Comparison of ENCODE assay signal across 21 cellular contexts in genomic region chr18:55124078-55124477, GRCh38.
DNase-seq lines count a peak whose midpoint lies in the region; ATAC-seq and TF ChIP-seq lines count a peak whose summit lies in the region.
"Had no signal": no experiment of that assay in that cellular context is flagged by ENCODE, and none has a peak within 500 bp of the region (broad histone marks: within the 10 kb centered on the region; RNA-seq: fewer than 3 reads in every experiment).

No MANE protein-coding gene starts in this region.

- peaks cover 15% of the 10 kb centered on the region for H3K9me3 ChIP-seq in left ventricle myocardium inferior (replicated peaks)
- H3K9me3 ChIP-seq in ovary, result no peaks in the 10 kb centered on the region
- H3K9me3 ChIP-seq: psoas muscle had no signal

- no peak overlapping the region for H3K27ac ChIP-seq in left ventricle myocardium inferior (replicated peaks)
- no peak overlapping the region for H3K27ac ChIP-seq in ovary
- H3K27ac ChIP-seq: dorsolateral prefrontal cortex, psoas muscle, VCaP had no signal

- peaks cover under 1% of the 10 kb centered on the region for H3K4me1 ChIP-seq in left ventricle myocardium inferior
- no peaks in the 10 kb centered on the region for H3K4me1 ChIP-seq in ovary (ENCODE audit: insufficient read depth)
- H3K4me1 ChIP-seq: psoas muscle had no signal

- H3K27me3 ChIP-seq in left ventricle myocardium inferior (ENCODE audit: low read depth), result no peaks in the 10 kb centered on the region
- H3K27me3 ChIP-seq in ovary, result no peaks in the 10 kb centered on the region
- H3K27me3 ChIP-seq: dorsolateral prefrontal cortex had no signal

- no peak overlapping the region for H3K4me3 ChIP-seq in left ventricle myocardium inferior
- H3K4me3 ChIP-seq in fibroblast of villous mesenchyme (ENCODE audit: low read depth, low read length), result no peak overlapping the region
- no peak overlapping the region for H3K4me3 ChIP-seq in ovary
- H3K4me3 ChIP-seq: dorsolateral prefrontal cortex, GM23338, psoas muscle had no signal

- intact Hi-C loops in left cardiac atrium (cut with DNase I), result no loop called here
- intact Hi-C loops in left ventricle myocardium inferior (cut with micrococcal nuclease), result no loop called here
- intact Hi-C loops in ovary (cut with DNase I), result no loop called here

- ATAC-seq in left cardiac atrium (peak in 1 of 2 donors; percentile 85), SK-N-SH treated with all-trans-retinoic acid at 6 μM for 48 hours (peak; percentile 94), HG03196 (IDR thresholded peaks at IDR 0.05; ENCODE audit: unreplicated experiment) (no peak)
- ATAC-seq: GM23338, psoas muscle had no signal

- peak; percentile 23 for DNase-seq in left cardiac atrium
- no peak for DNase-seq in left ventricle myocardium inferior
- peak; percentile 31 for DNase-seq in fibroblast of villous mesenchyme (ENCODE audit: low read depth)
- no peak for DNase-seq in ovary
- no peak for DNase-seq in COLO668 (lab: John Stamatoyannopoulos, UW; ENCODE audit: unreplicated experiment)
- no peak for DNase-seq in SIG-M5 (lab: John Stamatoyannopoulos, UW)
- DNase-seq: activated CD4-positive, alpha-beta memory T cell treated with anti-CD3 and anti-CD28 coated beads, Interleukin-2, amount 10 ng/mL, durations not matched to agents 7 days and 5 days; activated naive CD8-positive, alpha-beta T cell treated with anti-CD3 and anti-CD28 coated beads for 36 hours; activated T-cell treated with anti-CD3 and anti-CD28 coated beads, Interleukin-2, amount 50 U/mL, for 48 hours; CD4-positive, alpha-beta T cell; DMS79; dorsolateral prefrontal cortex; erythroblast; hypothalamus; NCI-H187 treated with DMSO at 0.1 percent for 48 hours; NCI-H446; psoas muscle had no signal

- WGBS in ovary, 3 donors, result 60 to 82% (median 79%) methylated on average over 3 of the region's 3 CpGs

- no peak for TF ChIP-seq EP300 in ovary (IDR thresholded peaks at IDR 0.05)

- TF ChIP-seq CTCF in left ventricle myocardium inferior (IDR thresholded peaks at IDR 0.05; ENCODE audit: borderline replicate concordance) (no peak), fibroblast of villous mesenchyme (IDR thresholded peaks at IDR 0.05; ENCODE audit: insufficient read depth, low read depth, low read length) (no peak), ovary (IDR thresholded peaks at IDR 0.05) (no peak)

- H3K36me3 ChIP-seq in left ventricle myocardium inferior (no peaks in the 10 kb centered on the region), ovary (no peaks in the 10 kb centered on the region)

- no peak for TF ChIP-seq POLR2A in ovary (IDR thresholded peaks at IDR 0.05)

TF ChIP-seq in SK-N-SH treated with all-trans-retinoic acid at 6 μM for 48 hours, 23 proteins besides CTCF, POLR2A, EP300 and RAD21:
- no peak; the same call in 1 of the 2 replicates for TF ChIP-seq ISL1 (CRISPR knock-in tag; IDR thresholded peaks at IDR 0.05)
- TF ChIP-seq ESRRG (CRISPR knock-in tag; IDR thresholded peaks at IDR 0.05), result no peak
- TF ChIP-seq TOX (CRISPR knock-in tag; IDR thresholded peaks at IDR 0.05; ENCODE audit: borderline replicate concordance), result peak; percentile 75; the same call in 1 of the 2 replicates
- TF ChIP-seq POU6F1 (CRISPR knock-in tag; IDR thresholded peaks at IDR 0.05; ENCODE audit: borderline replicate concordance, low read depth), result no peak

Comparison
In these comparisons a context has a peak if more than half of its experiments do, and no peak if none do; other contexts are left out.
1. DNase-seq: peak in left cardiac atrium (single experiment) and fibroblast of villous mesenchyme (single experiment); none in left ventricle myocardium inferior (single experiment), ovary (0 of 5), COLO668 (single experiment) and SIG-M5 (single experiment).